In the genomic region with DNA sequence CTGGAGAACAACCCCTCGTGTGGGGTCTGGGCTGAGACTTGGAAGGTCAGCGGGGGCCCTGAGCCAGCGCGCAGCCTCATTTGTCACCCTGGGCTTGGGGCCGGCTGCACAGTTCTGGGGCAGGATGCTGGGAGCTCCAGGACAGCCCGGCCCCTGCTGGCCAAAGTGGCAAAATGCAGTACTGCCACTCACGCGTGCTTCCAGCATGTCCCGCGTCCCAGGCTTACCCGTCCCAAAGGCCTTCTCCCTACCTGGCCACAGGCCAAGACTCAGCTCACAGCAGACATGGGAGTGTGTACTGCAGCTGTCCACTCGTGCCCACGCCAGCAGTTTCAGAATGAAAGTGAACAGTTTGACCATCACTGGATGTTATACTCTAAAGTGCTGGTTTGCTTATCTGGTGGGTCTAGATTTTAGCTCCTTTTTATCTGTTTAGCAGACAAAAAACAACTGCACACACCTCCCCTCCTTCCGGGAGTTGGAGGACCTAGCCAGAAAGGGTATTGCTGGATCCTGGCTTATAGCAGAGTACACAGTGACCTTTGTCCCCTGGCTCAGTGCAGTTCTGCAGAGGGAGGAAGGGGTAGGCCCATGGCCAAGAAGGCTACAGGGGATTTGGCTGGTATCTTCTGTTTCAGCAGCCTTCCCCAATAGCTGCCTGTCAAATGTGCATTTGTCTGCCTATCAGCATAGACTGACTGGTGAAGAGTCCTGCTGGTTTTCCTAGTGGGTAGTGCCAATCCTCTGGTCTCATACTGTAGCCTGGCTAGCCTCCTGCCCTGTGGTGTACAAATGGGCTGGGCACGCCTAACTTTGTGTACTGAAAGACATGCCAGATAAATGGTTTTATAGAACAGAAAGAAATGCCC, we compare ENCODE assay signal across 1 cellular context.
TF ChIP-seq lines count a peak whose summit lies in the region.

No MANE protein-coding gene starts in this region.

TF ChIP-seq in HCT116, 20 proteins besides CTCF, POLR2A, EP300 and RAD21 (continued from another document):
- TF ChIP-seq ZBTB33 (IDR thresholded peaks at IDR 0.05; ENCODE audit: extremely low read depth, insufficient replicate concordance, low read length) (no peak), TCF7L2 (IDR thresholded peaks at IDR 0.05; ENCODE audit: borderline replicate concordance, extremely low read depth, insufficient read depth, insufficient read length) (no peak), YY1 (IDR thresholded peaks at IDR 0.05; ENCODE audit: extremely low read depth, insufficient replicate concordance, low read depth, low read length) (no peak), SRF (IDR thresholded peaks at IDR 0.05; ENCODE audit: low read depth) (no peak), EZH2 (IDR thresholded peaks at IDR 0.05) (no peak), ZNF274 (IDR thresholded peaks at IDR 0.05; ENCODE audit: low read depth, low read length) (no peak), ZFX (IDR thresholded peaks at IDR 0.05) (0 out of 2 replicates have a peak, but pooled peaks have one; percentile 29), EZH2phosphoT487 (IDR thresholded peaks at IDR 0.05; ENCODE audit: borderline replicate concordance) (no peak), CBX3 (IDR thresholded peaks at IDR 0.05; ENCODE audit: low read depth) (peak; percentile 48; the same call in 1 of the 2 replicates), POLR2AphosphoS5 (IDR thresholded peaks at IDR 0.05; ENCODE audit: low read depth, low read length) (peak; percentile 34; the same call in 1 of the 2 replicates), SP1 (IDR thresholded peaks at IDR 0.05; ENCODE audit: low read depth) (no peak), EGR1 (IDR thresholded peaks at IDR 0.05; ENCODE audit: low read depth) (no peak), SIN3A (IDR thresholded peaks at IDR 0.05; ENCODE audit: low read depth) (no peak)
